ENCODE assay signal across 11 cellular contexts in the genomic region with DNA sequence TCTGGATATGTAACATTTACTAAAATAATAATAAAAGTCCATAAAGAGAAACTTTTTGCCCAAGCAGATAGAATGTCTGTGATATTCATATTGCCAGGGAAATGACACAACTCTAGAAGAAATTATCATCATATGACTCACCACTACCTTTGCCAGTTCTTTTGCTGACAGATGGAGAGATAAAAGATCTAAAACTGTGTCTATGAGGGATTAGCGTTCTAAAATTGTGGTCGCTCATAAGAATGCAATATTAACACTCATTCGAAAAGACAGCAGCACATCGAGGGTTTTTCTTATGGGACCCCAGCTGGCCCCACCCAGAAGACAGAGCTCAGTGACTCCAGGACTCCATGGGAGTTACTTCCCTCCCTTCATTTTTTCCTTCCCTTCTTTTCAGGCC. TPM values are rescaled to one million over a fixed set of nuclear protein-coding genes. Genes with fewer than 3 reads are reported as not detected.
DNase-seq lines count a peak whose midpoint lies in the region; ATAC-seq and TF ChIP-seq lines count a peak whose summit lies in the region.
"Had no signal": no experiment of that assay in that cellular context is flagged by ENCODE, and none has a peak within 500 bp of the region (broad histone marks: within the 10 kb centered on the region; RNA-seq: fewer than 3 reads in every experiment).

No MANE protein-coding gene starts in this region.

- H3K9me3 ChIP-seq in CD4-positive, CD25-positive, alpha-beta regulatory T cell (ENCODE audit: control insufficient read depth in 2 of 2, low read length in 2 of 2), result no peaks in the 10 kb centered on the region
- H3K9me3 ChIP-seq in psoas muscle, result no peaks in the 10 kb centered on the region
- H3K9me3 ChIP-seq: MG63 had no signal

- intact Hi-C loops in psoas muscle (cut with DNase I), result no loop called here

- H3K36me3 Mint-ChIP-seq in CD4-positive, CD25-positive, alpha-beta regulatory T cell, result no peaks in the 10 kb centered on the region

- peak in 1 of 2 donors; percentile 48 for ATAC-seq in CD4-positive, CD25-positive, alpha-beta regulatory T cell (ENCODE audit: low read depth in 2 of 2)
- ATAC-seq in psoas muscle (no peak), HG03442 (IDR thresholded peaks at IDR 0.05; ENCODE audit: unreplicated experiment) (no peak), HG03175 (IDR thresholded peaks at IDR 0.05; ENCODE audit: unreplicated experiment) (no peak), GM21381 (IDR thresholded peaks at IDR 0.05; ENCODE audit: unreplicated experiment) (no peak)

- H3K27me3 ChIP-seq in CD4-positive, CD25-positive, alpha-beta regulatory T cell (ENCODE audit: control insufficient read depth, insufficient read depth, low read length), result no peaks in the 10 kb centered on the region
- peaks cover 0 to 1% (median 0%) of the 10 kb centered on the region in 3 donors for H3K27me3 ChIP-seq in psoas muscle (ENCODE audit: insufficient read depth in 3 of 3, low read length in 2 of 3)
- H3K27me3 ChIP-seq: hepatocyte, MG63 had no signal

- H3K27me3 Mint-ChIP-seq in CD4-positive, CD25-positive, alpha-beta regulatory T cell, result no peaks in the 10 kb centered on the region

- H3K4me3 ChIP-seq in CD4-positive, CD25-positive, alpha-beta regulatory T cell (ENCODE audit: low read depth, low read length), result no peak overlapping the region
- H3K4me3 ChIP-seq in psoas muscle, result no peak overlapping the region
- H3K4me3 ChIP-seq: hepatocyte, MG63 had no signal

- H3K27ac ChIP-seq in CD4-positive, CD25-positive, alpha-beta regulatory T cell (ENCODE audit: insufficient read depth, low read length, poor library complexity, severe bottlenecking), result no peak overlapping the region
- no peak overlapping the region for H3K27ac ChIP-seq in psoas muscle
- H3K27ac ChIP-seq: hepatocyte had no signal

- no peaks in the 10 kb centered on the region for H3K9me3 Mint-ChIP-seq in CD4-positive, CD25-positive, alpha-beta regulatory T cell

- no peak for TF ChIP-seq CTCF in psoas muscle (IDR thresholded peaks at IDR 0.05)

- H3K4me1 Mint-ChIP-seq in CD4-positive, CD25-positive, alpha-beta regulatory T cell, result peaks cover 6 to 26% (median 10%) of the 10 kb centered on the region in 4 donors

- peak in 1 of 3 donors; percentile 28 for DNase-seq in CD4-positive, CD25-positive, alpha-beta regulatory T cell
- DNase-seq in HT-29 (ENCODE audit: low spot score) (peak; percentile 31), amniotic epithelial cell (ENCODE audit: low read depth) (peak; percentile 66), glomerular visceral epithelial cell (ENCODE audit: extremely low spot score) (peak; percentile 16), psoas muscle (no peak)
- DNase-seq: COR-L47, MG63 had no signal

- 25 to 37% (median 29%) methylated on average over 4 of the region's 4 CpGs for WGBS in psoas muscle, 3 donors

- H3K36me3 ChIP-seq in CD4-positive, CD25-positive, alpha-beta regulatory T cell (ENCODE audit: control insufficient read depth, insufficient read depth, low read length), result no peaks in the 10 kb centered on the region
- no peaks in the 10 kb centered on the region for H3K36me3 ChIP-seq in psoas muscle (ENCODE audit: insufficient read depth in 1 of 2, low read depth in 1 of 2)
- H3K36me3 ChIP-seq: MG63 had no signal

- peak overlapping the region in 2 of 3 donors; percentile 42 to 56 for H3K27ac Mint-ChIP-seq in CD4-positive, CD25-positive, alpha-beta regulatory T cell

- no peak overlapping the region for H3K4me3 Mint-ChIP-seq in CD4-positive, CD25-positive, alpha-beta regulatory T cell

- peaks cover 9% of the 10 kb centered on the region for H3K4me1 ChIP-seq in CD4-positive, CD25-positive, alpha-beta regulatory T cell (ENCODE audit: control insufficient read depth, insufficient read depth, low read length, poor library complexity, severe bottlenecking)
- H3K4me1 ChIP-seq in psoas muscle, result no peaks in the 10 kb centered on the region

RNA-seq across cellular contexts. Expression of a gene that starts 16.6 kb away (rescaled TPM):
- total RNA-seq in CD4-positive, CD25-positive, alpha-beta regulatory T cell, result 7.6 TPM
- polyA plus RNA-seq in CD4-positive, CD25-positive, alpha-beta regulatory T cell, result 10 to 100 TPM in 3 of 4 donors, 1 to 10 TPM in 1; 8.0 to 11.7 (median 10.5) TPM
- 14.3 and 19.9 TPM in 2 replicates for total RNA-seq in HT-29 (2014; rRNA removed; shearing (Covaris generic))
- total RNA-seq in psoas muscle, result 10 to 100 TPM in 2 of 4 donors, 1 to 10 TPM in 2; 6.6 to 16.9 (median 10.6) TPM
- polyA plus RNA-seq in psoas muscle, result 1 to 10 TPM; 5.4 to 9.6 (median 6.4) TPM

Comparison
In these comparisons a context has a peak if more than half of its experiments do, and no peak if none do; other contexts are left out.
1. DNase-seq: peak in HT-29 (single experiment), amniotic epithelial cell (single experiment) and glomerular visceral epithelial cell (single experiment); none in psoas muscle (0 of 2).